ENCODE assay signal across 14 cellular contexts in genomic region chr10:124545756-124546369, GRCh38.
A peak's percentile ranks its signal among the peaks of the same experiment; 100 is the strongest.
DNase-seq lines count a peak whose midpoint lies in the region; ATAC-seq and TF ChIP-seq lines count a peak whose summit lies in the region.
"Had no signal": no experiment of that assay in that cellular context is flagged by ENCODE, and none has a peak within 500 bp of the region (broad histone marks: within the 10 kb centered on the region; RNA-seq: fewer than 3 reads in every experiment).

No MANE protein-coding gene starts in this region.

- TF ChIP-seq CTCF in OCI-LY3 (IDR thresholded peaks at IDR 0.05; ENCODE audit: low read depth, low read length): no peak

- no peaks in the 10 kb centered on the region for H3K79me1 ChIP-seq in neuronal stem cell (ENCODE audit: low read depth, low read length)

- no peak overlapping the region for H4K8ac ChIP-seq in neuronal stem cell (ENCODE audit: low read depth, low read length)

- no peak for DNase-seq in activated T-cell treated with anti-CD3 and anti-CD28 coated beads, Interleukin-2, amount 50 U/mL, for 4 hours
- DNase-seq in activated T-cell treated with anti-CD3 and anti-CD28 coated beads, Interleukin-2, amount 50 U/mL, for 1 hour: no peak
- DNase-seq in NAMALWA (ENCODE audit: low spot score) (peak; percentile 75), neuronal stem cell (ENCODE audit: low spot score) (no peak), NCI-H82 treated with DMSO at 0.1 percent for 48 hours (lab: John Stamatoyannopoulos, UW; ENCODE audit: unreplicated experiment) (no peak), NOMO-1 treated with DMSO at 0.1 percent for 48 hours (lab: John Stamatoyannopoulos, UW; ENCODE audit: unreplicated experiment) (no peak), MG63 (no peak)
- DNase-seq: activated T-cell treated with anti-CD3 and anti-CD28 coated beads, Interleukin-2, amount 50 U/mL, for 72 hours; H9; kidney glomerular epithelial cell; NCI-H2171 treated with DMSO at 0.1 percent for 48 hours; PC-9; stimulated activated CD4-positive, alpha-beta T cell treated with anti-CD3 and anti-CD28 coated beads, Interleukin-2, amount 100 ng/mL, for 24 hours had no signal

- peaks cover 17% of the 10 kb centered on the region for H3K4me1 Mint-ChIP-seq in activated T-cell treated with anti-CD3 and anti-CD28 coated beads, Interleukin-2, amount 50 U/mL, for 4 hours (ENCODE audit: low read depth)

- no peak overlapping the region for H2BK5ac ChIP-seq in neuronal stem cell (ENCODE audit: low read length)

- no peaks in the 10 kb centered on the region for H4K20me1 ChIP-seq in OCI-LY3 (ENCODE audit: insufficient read depth, low read length)

- H3K9me3 ChIP-seq in OCI-LY3 (ENCODE audit: insufficient read depth, low read length) (no peaks in the 10 kb centered on the region), neuronal stem cell (replicated peaks in 1 of 2; ENCODE audit: control insufficient read depth in 2 of 2, insufficient read depth in 1 of 2, low read depth in 1 of 2, low read length in 2 of 2) (no peaks in the 10 kb centered on the region), MG63 (no peaks in the 10 kb centered on the region)

- H3K79me2 ChIP-seq in OCI-LY3 (ENCODE audit: low read length): no peaks in the 10 kb centered on the region

- H3K4me1 ChIP-seq in OCI-LY3 (ENCODE audit: low read length) (peaks cover 19% of the 10 kb centered on the region), neuronal stem cell (ENCODE audit: control insufficient read depth in 2 of 2, insufficient read depth in 1 of 2, low read depth in 1 of 2, low read length in 2 of 2) (peaks cover 8 to 15% of the 10 kb centered on the region in 2 donors)

- H3K14ac ChIP-seq in neuronal stem cell (ENCODE audit: low read length): peak overlapping the region; percentile 56

- H3K4me3 ChIP-seq in OCI-LY3 (ENCODE audit: low read length): no peak overlapping the region
- H3K4me3 ChIP-seq in neuronal stem cell (ENCODE audit: low read length in 2 of 2): no peak overlapping the region
- H3K4me3 ChIP-seq in MG63: no peak overlapping the region
- H3K4me3 ChIP-seq: PC-9 had no signal

- H3K9ac ChIP-seq in OCI-LY3 (ENCODE audit: low read length) (no peak overlapping the region), neuronal stem cell (ENCODE audit: low read depth, low read length, poor library complexity) (no peak overlapping the region)

- H2AFZ ChIP-seq in OCI-LY3 (ENCODE audit: low read depth, low read length) (no peak overlapping the region), neuronal stem cell (ENCODE audit: low read length) (no peak overlapping the region)
- H2AFZ ChIP-seq: PC-9 had no signal

- H3K4me3 Mint-ChIP-seq in activated T-cell treated with anti-CD3 and anti-CD28 coated beads, Interleukin-2, amount 50 U/mL, for 4 hours: peak overlapping the region; percentile 6
- H3K4me3 Mint-ChIP-seq: activated T-cell treated with anti-CD3 and anti-CD28 coated beads, Interleukin-2, amount 50 U/mL, for 72 hours; H9 had no signal

- no peak for ATAC-seq in activated T-cell treated with anti-CD3 and anti-CD28 coated beads, Interleukin-2, amount 50 U/mL, for 4 hours

- H3K23ac ChIP-seq in neuronal stem cell (ENCODE audit: low read depth, low read length, poor library complexity): peak overlapping the region; percentile 43

- no peaks in the 10 kb centered on the region for H3K27me3 Mint-ChIP-seq in activated T-cell treated with anti-CD3 and anti-CD28 coated beads, Interleukin-2, amount 50 U/mL, for 4 hours (ENCODE audit: low read depth)

- H3K36me3 ChIP-seq in OCI-LY3 (replicated peaks; ENCODE audit: low read depth, low read length) (no peaks in the 10 kb centered on the region), neuronal stem cell (replicated peaks in 1 of 2; ENCODE audit: control insufficient read depth in 2 of 2, insufficient read depth in 2 of 2, low read length in 2 of 2) (no peaks in the 10 kb centered on the region), MG63 (no peaks in the 10 kb centered on the region)

- H3K9me3 Mint-ChIP-seq in activated T-cell treated with anti-CD3 and anti-CD28 coated beads, Interleukin-2, amount 50 U/mL, for 4 hours: no peaks in the 10 kb centered on the region
- H3K9me3 Mint-ChIP-seq: activated T-cell treated with anti-CD3 and anti-CD28 coated beads, Interleukin-2, amount 50 U/mL, for 72 hours; H9 had no signal

- no peak overlapping the region for H3K18ac ChIP-seq in neuronal stem cell (ENCODE audit: low read length)

- H3K27ac ChIP-seq in OCI-LY3 (ENCODE audit: low read length) (no peak overlapping the region), neuronal stem cell (replicated peaks; ENCODE audit: low read length) (no peak overlapping the region)
- H3K27ac ChIP-seq: PC-9 had no signal

- WGBS in neuronal stem cell (ENCODE audit: extremely low coverage in 2 of 2, insufficient read length in 2 of 2, insufficient replicate concordance in 1 of 2), 2 donors: no CpG with 5 or more reads among the region's 18 CpGs

- H3K27me3 ChIP-seq in OCI-LY3 (ENCODE audit: low read depth, low read length) (peaks cover 2% of the 10 kb centered on the region; the same call in 1 of the 2 replicates), neuronal stem cell (ENCODE audit: control insufficient read depth in 3 of 3, insufficient read depth in 3 of 3, low read depth in 1 of 3, low read length in 3 of 3) (peaks cover 0 to 7% (median 0%) of the 10 kb centered on the region in 3 experiments), MG63 (no peaks in the 10 kb centered on the region)

- peak overlapping the region; percentile 83 for H2AK5ac ChIP-seq in neuronal stem cell (ENCODE audit: low read depth, low read length)

- H3K36me3 Mint-ChIP-seq in activated T-cell treated with anti-CD3 and anti-CD28 coated beads, Interleukin-2, amount 50 U/mL, for 4 hours (ENCODE audit: insufficient read depth): no peaks in the 10 kb centered on the region

- H2BK120ac ChIP-seq in neuronal stem cell (ENCODE audit: low read depth, low read length): no peak overlapping the region

- no peak overlapping the region for H3K4ac ChIP-seq in neuronal stem cell (ENCODE audit: low read length)

- no peak overlapping the region for H2BK15ac ChIP-seq in neuronal stem cell (ENCODE audit: low read length)

- peak overlapping the region; percentile 50 for H3K4me2 ChIP-seq in OCI-LY3 (ENCODE audit: low read length)
- H3K4me2 ChIP-seq in neuronal stem cell (ENCODE audit: insufficient read depth, low read length, poor library complexity, severe bottlenecking): no peak overlapping the region
- H3K4me2 ChIP-seq: PC-9 had no signal

- no peak overlapping the region for H4K91ac ChIP-seq in neuronal stem cell (ENCODE audit: low read depth, low read length, poor library complexity)

- H2BK12ac ChIP-seq in neuronal stem cell (ENCODE audit: low read length): no peak overlapping the region
